In the genomic region with DNA sequence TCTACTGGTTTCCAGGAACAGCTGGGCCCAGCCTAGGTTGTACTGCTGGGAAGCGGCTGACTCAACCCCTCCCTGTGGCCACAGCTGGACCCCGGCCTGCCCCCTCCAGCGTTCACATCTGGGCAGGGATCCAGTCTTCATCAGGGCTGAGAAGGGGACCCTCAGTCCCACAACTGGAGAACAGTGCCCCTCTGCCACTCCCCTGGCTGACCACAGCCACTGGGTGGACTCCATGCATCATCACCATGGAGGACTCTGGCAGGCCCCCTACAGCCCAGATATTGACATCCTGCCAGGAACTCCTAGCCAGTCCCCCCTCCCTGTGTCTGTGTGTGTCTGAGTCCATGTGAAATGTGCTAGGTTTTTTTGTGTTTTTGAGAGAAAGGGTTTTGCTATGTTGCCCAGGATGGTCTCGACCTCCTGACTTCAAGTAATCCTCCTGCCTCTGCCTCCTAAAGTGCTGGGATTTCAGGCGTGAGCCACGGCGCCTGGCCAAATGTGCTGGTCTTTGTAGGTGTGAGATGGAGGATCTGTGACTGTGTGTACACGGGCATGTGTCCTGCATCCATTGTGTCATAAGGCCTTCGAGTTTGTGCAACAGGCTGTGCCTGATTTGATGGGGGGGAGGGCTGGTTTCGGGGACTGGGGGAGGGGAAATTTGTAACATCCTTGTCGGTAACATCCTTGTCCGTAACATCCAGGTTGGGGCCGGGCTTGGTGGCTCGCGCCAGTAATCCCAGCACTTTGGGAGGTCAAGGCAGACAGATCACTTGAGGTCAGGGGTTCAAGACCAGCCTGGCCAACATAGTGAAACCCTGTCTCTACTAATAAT, we compare ENCODE assay signal across 8 cellular contexts. TPM values are rescaled to one million over a fixed set of nuclear protein-coding genes. Genes with fewer than 3 reads are reported as not detected.
DNase-seq lines count a peak whose midpoint lies in the region; ATAC-seq and TF ChIP-seq lines count a peak whose summit lies in the region.

No MANE protein-coding gene starts in this region.

- H3K27ac ChIP-seq in foreskin keratinocyte (peak overlapping the region; percentile 75), psoas muscle (peak overlapping the region; percentile 88)

- no peaks in the 10 kb centered on the region for H3K36me3 ChIP-seq in psoas muscle (ENCODE audit: insufficient read depth in 1 of 2, low read depth in 1 of 2)

- H3K9me3 Mint-ChIP-seq in IgD-negative memory B cell, result no peaks in the 10 kb centered on the region
- H3K9me3 Mint-ChIP-seq in activated CD4-positive, alpha-beta memory T cell treated with anti-CD3 and anti-CD28 coated beads for 36 hours, result no peaks in the 10 kb centered on the region

- no peaks in the 10 kb centered on the region for H3K36me3 Mint-ChIP-seq in IgD-negative memory B cell
- H3K36me3 Mint-ChIP-seq in activated CD4-positive, alpha-beta memory T cell treated with anti-CD3 and anti-CD28 coated beads for 36 hours, result no peaks in the 10 kb centered on the region

- no peak for ATAC-seq in foreskin keratinocyte
- ATAC-seq in psoas muscle, result peak in 1 of 4 donors; percentile 3
- ATAC-seq in GM19397 (IDR thresholded peaks at IDR 0.05; ENCODE audit: unreplicated experiment), result no peak
- ATAC-seq in HG03457 (IDR thresholded peaks at IDR 0.05; ENCODE audit: unreplicated experiment), result no peak

- POLR2A ChIA-PET in activated CD4-positive, alpha-beta memory T cell treated with anti-CD3 and anti-CD28 coated beads for 36 hours (lab: Charles Lee), result interaction anchor here (1.1 to 4.0 kb wide), 5 partner anchors 9 to 20 kb away, joined by 3 to 89 read pairs (median 19); partner anchors contain the start of gene JUNB

- H3K4me3 ChIP-seq in psoas muscle, result peak overlapping the region; percentile 86

- intact Hi-C loops in activated CD4-positive, alpha-beta memory T cell treated with anti-CD3 and anti-CD28 coated beads for 36 hours (cut with micrococcal nuclease), result loop anchor here (5.0 kb wide), 2 partner anchors 58 to 447 kb away; partner anchors contain the start of genes MAST1 and ZNF563
- intact Hi-C loops in psoas muscle (cut with DNase I), result no loop called here

- DNase-seq in DMS 273 (lab: John Stamatoyannopoulos, UW; ENCODE audit: unreplicated experiment) (peak; percentile 81), foreskin keratinocyte (peak in 1 of 2 donors; percentile 25), psoas muscle (peak; percentile 75 to 79), GM19240 (ENCODE audit: insufficient read length, low spot score) (no peak)
- DNase-seq in activated CD4-positive, alpha-beta memory T cell treated with anti-CD3 and anti-CD28 coated beads for 36 hours, result no peak

- H3K4me1 Mint-ChIP-seq in IgD-negative memory B cell, result peaks cover 13 to 29% (median 26%) of the 10 kb centered on the region in 3 donors
- peaks cover 36% of the 10 kb centered on the region for H3K4me1 Mint-ChIP-seq in activated CD4-positive, alpha-beta memory T cell treated with anti-CD3 and anti-CD28 coated beads for 36 hours (ENCODE audit: low read depth)

- no peak for TF ChIP-seq CTCF in foreskin keratinocyte (conservative IDR thresholded peaks at IDR 0.05)
- TF ChIP-seq CTCF in psoas muscle (IDR thresholded peaks at IDR 0.05), result no peak

- 39 to 54% (median 51%) methylated on average over 15 of the region's 15 CpGs for WGBS in psoas muscle, 3 donors

- H3K27me3 ChIP-seq in foreskin keratinocyte (no peaks in the 10 kb centered on the region), psoas muscle (ENCODE audit: insufficient read depth in 3 of 3, low read length in 2 of 3) (no peaks in the 10 kb centered on the region)

- H3K27me3 Mint-ChIP-seq in IgD-negative memory B cell, result no peaks in the 10 kb centered on the region
- H3K27me3 Mint-ChIP-seq in activated CD4-positive, alpha-beta memory T cell treated with anti-CD3 and anti-CD28 coated beads for 36 hours, result no peaks in the 10 kb centered on the region

- H3K9me3 ChIP-seq in psoas muscle, result no peaks in the 10 kb centered on the region

- H3K4me1 ChIP-seq in foreskin keratinocyte, result peaks cover 12% of the 10 kb centered on the region
- H3K4me1 ChIP-seq in psoas muscle, result peaks cover 36% of the 10 kb centered on the region

- CTCF ChIA-PET in activated CD4-positive, alpha-beta memory T cell treated with anti-CD3 and anti-CD28 coated beads for 36 hours (lab: Charles Lee), result interaction anchor here (1.4 to 7.8 kb wide), 6 partner anchors 8 to 68 kb away, joined by 9 to 372 read pairs (median 32); partner anchors contain the start of genes JUNB, PRDX2 and THSD8

- H3K4me3 Mint-ChIP-seq in IgD-negative memory B cell, result peak overlapping the region; percentile 21 to 93 (median 84)
- peak overlapping the region; percentile 76 for H3K4me3 Mint-ChIP-seq in activated CD4-positive, alpha-beta memory T cell treated with anti-CD3 and anti-CD28 coated beads for 36 hours

- H3K27ac Mint-ChIP-seq in IgD-negative memory B cell, result peak overlapping the region; percentile 92 to 97 (median 95)
- peak overlapping the region; percentile 87 for H3K27ac Mint-ChIP-seq in activated CD4-positive, alpha-beta memory T cell treated with anti-CD3 and anti-CD28 coated beads for 36 hours

RNA-seq across cellular contexts. Expression of gene HOOK2, which starts 4.0 kb away (rescaled TPM):
- polyA plus RNA-seq in IgD-negative memory B cell (6.6 TPM), foreskin keratinocyte (32.9 and 35.5 TPM in 2 replicates), psoas muscle (10 to 100 TPM; 11.3 to 21.7 (median 19.0) TPM)
- total RNA-seq in activated CD4-positive, alpha-beta memory T cell treated with anti-CD3 and anti-CD28 coated beads for 36 hours, result 10 to 100 TPM; 20.2 to 22.2 TPM
- total RNA-seq in foreskin keratinocyte (34.5 and 35.9 TPM in 2 replicates), psoas muscle (10 to 100 TPM; 20.3 to 33.0 (median 23.8) TPM)

RNA-seq across cellular contexts. Expression of gene JUNB, which starts 11.9 kb away (rescaled TPM):
- polyA plus RNA-seq in IgD-negative memory B cell (955 TPM), foreskin keratinocyte (104 and 134 TPM in 2 replicates), psoas muscle (100 to 1,000 TPM in 1 of 3 donors, 10 to 100 TPM in 2; 25.1 to 145 (median 31.9) TPM)
- 100 to 1,000 TPM; 409 to 411 TPM for total RNA-seq in activated CD4-positive, alpha-beta memory T cell treated with anti-CD3 and anti-CD28 coated beads for 36 hours
- total RNA-seq in foreskin keratinocyte (101 and 134 TPM in 2 replicates), psoas muscle (100 to 1,000 TPM in 2 of 4 donors, 10 to 100 TPM in 2; 29.2 to 217 (median 73.6) TPM)

RNA-seq across cellular contexts. Expression of gene PRDX2, which starts 22.2 kb away (rescaled TPM):
- polyA plus RNA-seq in IgD-negative memory B cell (195 TPM), foreskin keratinocyte (347 and 379 TPM in 2 replicates), psoas muscle (100 to 1,000 TPM; 329 to 535 (median 396) TPM)
- total RNA-seq in activated CD4-positive, alpha-beta memory T cell treated with anti-CD3 and anti-CD28 coated beads for 36 hours, result 100 to 1,000 TPM; 253 to 258 TPM
- total RNA-seq in foreskin keratinocyte (271 and 287 TPM in 2 replicates), psoas muscle (100 to 1,000 TPM; 273 to 419 (median 370) TPM)

RNA-seq across cellular contexts. Expression of gene THSD8, which starts 22.5 kb away (rescaled TPM):
- polyA plus RNA-seq in IgD-negative memory B cell (6.4 TPM), foreskin keratinocyte (49.9 and 56.0 TPM in 2 replicates), psoas muscle (1 to 10 TPM; 1.9 to 2.5 (median 2.0) TPM)
- total RNA-seq in activated CD4-positive, alpha-beta memory T cell treated with anti-CD3 and anti-CD28 coated beads for 36 hours, result 10 to 100 TPM; 42.4 to 44.6 TPM
- total RNA-seq in foreskin keratinocyte (9.3 and 14.7 TPM in 2 replicates), psoas muscle (1 to 10 TPM in 3 of 4 donors, under 1 TPM in 1; 0.92 to 3.2 (median 2.0) TPM)

RNA-seq across cellular contexts. Expression of gene RNASEH2A, which starts 27.0 kb away (rescaled TPM):
- polyA plus RNA-seq in IgD-negative memory B cell (27.4 TPM), foreskin keratinocyte (54.8 and 56.1 TPM in 2 replicates), psoas muscle (1 to 10 TPM; 3.6 to 9.0 (median 8.6) TPM)
- total RNA-seq in activated CD4-positive, alpha-beta memory T cell treated with anti-CD3 and anti-CD28 coated beads for 36 hours, result 10 to 100 TPM; 61.9 to 66.8 TPM
- total RNA-seq in foreskin keratinocyte (46.6 and 49.4 TPM in 2 replicates), psoas muscle (1 to 10 TPM; 2.4 to 5.0 (median 3.0) TPM)

Comparison
In these comparisons a context has a peak if more than half of its experiments do, and no peak if none do; other contexts are left out.
1. DNase-seq: peak in DMS 273 (single experiment) and psoas muscle (2 of 2); none in activated CD4-positive, alpha-beta memory T cell treated with anti-CD3 and anti-CD28 coated beads for 36 hours (single experiment) and GM19240 (single experiment).